Comparison of ENCODE assay signal across 8 cellular contexts in the genomic region with DNA sequence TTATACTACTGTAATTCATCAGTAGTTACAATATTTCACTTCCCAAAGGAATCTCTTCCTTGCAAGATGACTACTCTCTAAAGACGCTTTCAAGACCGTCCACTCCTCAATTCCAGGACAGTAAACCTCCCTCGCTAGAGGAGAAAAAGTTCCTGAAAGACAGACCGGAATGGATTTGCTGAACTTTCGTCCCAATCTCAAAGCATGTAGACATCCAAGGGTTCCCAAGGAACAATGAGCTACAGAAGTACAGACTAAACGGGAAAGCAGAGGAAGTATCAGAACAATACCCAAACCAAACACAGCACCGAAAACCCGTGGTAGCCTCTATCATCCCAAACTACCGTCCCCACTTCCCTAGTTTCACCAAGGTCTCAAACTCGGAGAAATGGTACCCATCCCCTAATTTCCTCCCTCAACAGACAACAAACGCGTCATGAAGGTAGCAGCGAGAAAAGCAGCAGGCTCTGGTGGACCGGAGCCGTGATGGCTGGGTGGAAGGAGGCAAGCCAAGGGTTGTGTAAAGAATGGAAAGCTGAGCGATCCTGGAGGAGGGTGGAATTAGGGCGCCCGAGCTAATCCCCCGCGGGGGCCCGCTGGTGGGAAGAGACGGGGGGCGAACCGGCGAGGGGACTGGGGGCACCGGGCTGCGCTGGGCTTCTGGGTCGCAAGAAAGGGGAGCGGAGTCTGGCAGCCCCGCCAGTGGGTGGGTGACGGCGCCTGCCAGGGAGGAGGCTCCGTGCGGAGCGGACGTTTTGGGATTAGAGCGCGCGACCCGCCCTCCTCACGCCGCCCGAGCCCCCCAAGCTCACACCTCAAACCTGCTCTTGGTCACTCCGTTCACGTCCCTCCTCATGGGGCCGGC. TPM values are rescaled to one million over a fixed set of nuclear protein-coding genes. Genes with fewer than 3 reads are reported as not detected.
DNase-seq lines count a peak whose midpoint lies in the region; ATAC-seq, FAIRE-seq and TF ChIP-seq lines count a peak whose summit lies in the region.

No MANE protein-coding gene starts in this region.

- TF ChIP-seq CTCF in AG09309 (IDR thresholded peaks at IDR 0.05; ENCODE audit: control insufficient read depth, insufficient read depth, low read depth, low read length, missing control alignments) (no peak), brain microvascular endothelial cell (IDR thresholded peaks at IDR 0.05; ENCODE audit: low read depth, low read length, missing control alignments) (no peak), kidney (IDR thresholded peaks at IDR 0.05; ENCODE audit: borderline replicate concordance, extremely low read depth, insufficient read depth) (no peak)

- intact Hi-C loops in kidney (cut with DNase I), result no loop called here

- peak overlapping the region; percentile 47 to 86 for H3K9ac ChIP-seq in kidney (ENCODE audit: low read length in 2 of 2)

- in situ Hi-C loops in brain microvascular endothelial cell (cut with HindIII; ENCODE audit: low pct_ligation_motif_present, low sequenced_read_pairs), result no loop called here

- DNase-seq in AG09309 (ENCODE audit: low read depth) (no peak), NCI-H69 (lab: John Stamatoyannopoulos, UW) (peak; percentile 46), brain microvascular endothelial cell (peak; percentile 0), kidney (peak; percentile 81), cerebellum (ENCODE audit: low spot score) (no peak)
- peak; percentile 20 for DNase-seq in stimulated activated CD4-positive, alpha-beta T cell treated with anti-CD3 and anti-CD28 coated beads, Interleukin-15, amount 100 ng/mL, for 24 hours

- H3K4me3 ChIP-seq in AG09309 (ENCODE audit: control insufficient read depth, low read depth, low read length) (peak overlapping the region; percentile 68), brain microvascular endothelial cell (ENCODE audit: low read depth, low read length) (peak overlapping the region; percentile 91), kidney (ENCODE audit: low read length in 2 of 2) (peak overlapping the region; percentile 75 to 89)

- no peaks in the 10 kb centered on the region for H3K27me3 ChIP-seq in brain microvascular endothelial cell (replicated peaks)

- no peaks in the 10 kb centered on the region for H3K36me3 ChIP-seq in brain microvascular endothelial cell (replicated peaks)
- H3K36me3 ChIP-seq in kidney (ENCODE audit: control insufficient read depth in 1 of 2, insufficient read depth in 2 of 2, low read length in 2 of 2), result no peaks in the 10 kb centered on the region

- peaks cover 6 to 13% of the 10 kb centered on the region in 2 donors for H3K4me1 ChIP-seq in kidney (ENCODE audit: control insufficient read depth in 1 of 2, insufficient read depth in 1 of 2, low read depth in 1 of 2, low read length in 2 of 2)

- no peaks in the 10 kb centered on the region for H3K9me3 ChIP-seq in kidney (ENCODE audit: control insufficient read depth in 1 of 2, low read length in 2 of 2)

- ATAC-seq in GM19455 (IDR thresholded peaks at IDR 0.05; ENCODE audit: unreplicated experiment) (peak; percentile 23), GM21737 (IDR thresholded peaks at IDR 0.05; ENCODE audit: unreplicated experiment) (no peak)

- no peak for FAIRE-seq in kidney (lab: Jason Lieb, UNC)

- peak overlapping the region; percentile 88 for H3K27ac ChIP-seq in brain microvascular endothelial cell
- H3K27ac ChIP-seq in kidney (ENCODE audit: low read depth in 2 of 2, low read length in 2 of 2), result peak overlapping the region; percentile 45 to 76

RNA-seq across cellular contexts. Expression of gene FBXL20, which starts 0.6 kb away (rescaled TPM):
- total RNA-seq in kidney (16.1 TPM), cerebellum (23.5 TPM)
- polyA plus RNA-seq in kidney (ENCODE audit: insufficient read depth, low read depth, low replicate concordance), result 3.2 TPM

RNA-seq across cellular contexts. Expression of gene MED1, which starts 50.3 kb away (rescaled TPM):
- total RNA-seq in kidney, result 34.6 TPM
- polyA plus RNA-seq in kidney (ENCODE audit: insufficient read depth, low read depth, low replicate concordance), result 7.1 TPM
- total RNA-seq in cerebellum, result 27.3 TPM

Comparison
In these comparisons a context has a peak if more than half of its experiments do, and no peak if none do; other contexts are left out.
1. DNase-seq: peak in NCI-H69 (single experiment), brain microvascular endothelial cell (single experiment), kidney (single experiment) and stimulated activated CD4-positive, alpha-beta T cell treated with anti-CD3 and anti-CD28 coated beads, Interleukin-15, amount 100 ng/mL, for 24 hours (single experiment); none in AG09309 (single experiment) and cerebellum (single experiment).
2. Peak in every context shown above with its lines, with median percentiles within 50 percentile points of each other: H3K4me3 ChIP-seq.